In genomic region chr16:23508589-23509440, GRCh38 we compare ENCODE assay signal across 6 cellular contexts. TPM values are rescaled to one million over a fixed set of nuclear protein-coding genes. Genes with fewer than 3 reads are reported as not detected.
DNase-seq lines count a peak whose midpoint lies in the region; ATAC-seq and TF ChIP-seq lines count a peak whose summit lies in the region.

No MANE protein-coding gene starts in this region.

- TF ChIP-seq EP300 in gastroesophageal sphincter (IDR thresholded peaks at IDR 0.05), result no peak

- no peak overlapping the region for H3K27ac ChIP-seq in PC-9
- H3K27ac ChIP-seq in gastroesophageal sphincter, result peak overlapping the region in 3 of 4 donors; percentile 67 to 92 (median 89)
- H3K27ac ChIP-seq in thymus (ENCODE audit: low read depth), result peak overlapping the region; percentile 61

- H3K36me3 ChIP-seq in PC-9 (ENCODE audit: low read depth) (no peaks in the 10 kb centered on the region), gastroesophageal sphincter (no peaks in the 10 kb centered on the region), thymus (ENCODE audit: control insufficient read depth, insufficient read depth) (no peaks in the 10 kb centered on the region)

- H3K4me1 ChIP-seq in PC-9 (replicated peaks; ENCODE audit: insufficient read depth) (peaks cover 29% of the 10 kb centered on the region), gastroesophageal sphincter (peaks cover 0 to 64% (median 23%) of the 10 kb centered on the region in 3 donors), thymus (ENCODE audit: control insufficient read depth, insufficient read depth, low read length) (peaks cover 11% of the 10 kb centered on the region)

- peaks cover 52% of the 10 kb centered on the region for H3K79me2 ChIP-seq in PC-9 (ENCODE audit: low read depth)

- H4K20me1 ChIP-seq in PC-9 (ENCODE audit: insufficient read depth), result peaks cover 33% of the 10 kb centered on the region

- H3K9me3 ChIP-seq in PC-9 (ENCODE audit: insufficient read depth, low read depth), result no peaks in the 10 kb centered on the region
- H3K9me3 ChIP-seq in gastroesophageal sphincter, result no peaks in the 10 kb centered on the region
- no peaks in the 10 kb centered on the region for H3K9me3 ChIP-seq in thymus (ENCODE audit: control insufficient read depth)

- no peak for TF ChIP-seq POLR2A in gastroesophageal sphincter (IDR thresholded peaks at IDR 0.05)

- 10 to 15% methylated on average over 18 to 19 of the region's 28 CpGs for WGBS in gastroesophageal sphincter (ENCODE audit: low coverage in 1 of 2), 2 donors
- WGBS in thymus, result 62% methylated on average over 28 of the region's 28 CpGs

- peak overlapping the region; percentile 98 for H3K4me2 ChIP-seq in PC-9

- BruUV-seq in PC-9 (replicated peaks; lab: Mats Ljungman, UMichigan), result no TSS peak

- CTCF ChIA-PET in PC-9 (lab: Charles Lee), result interaction anchor here (0.6 to 0.8 kb wide), 2 partner anchors 11 to 73 kb away, joined by 3 to 4 read pairs; no protein-coding TSS in a partner anchor

- TF ChIP-seq CTCF in PC-9 (conservative IDR thresholded peaks at IDR 0.05), result no peak
- TF ChIP-seq CTCF in gastroesophageal sphincter (IDR thresholded peaks at IDR 0.05), result no peak

- DNase-seq in COLO668 (lab: John Stamatoyannopoulos, UW; ENCODE audit: unreplicated experiment) (peak; percentile 19), PC-9 (no peak), NCI-H2081 (lab: John Stamatoyannopoulos, UW) (no peak), left lobe of liver (ENCODE audit: low spot score) (no peak)

- peak overlapping the region; percentile 69 for H3K4me3 ChIP-seq in PC-9
- peak overlapping the region; percentile 68 to 90 for H3K4me3 ChIP-seq in gastroesophageal sphincter
- H3K4me3 ChIP-seq in thymus (ENCODE audit: low read length), result peak overlapping the region; percentile 81

- H3F3A ChIP-seq in PC-9 (ENCODE audit: insufficient read depth, low read depth), result peaks cover 47% of the 10 kb centered on the region

- H3K9me2 ChIP-seq in PC-9 (ENCODE audit: insufficient read depth), result no peaks in the 10 kb centered on the region

- 0 out of 2 replicates have a peak overlapping the region, but pooled peaks have one; percentile 44 for H2AFZ ChIP-seq in PC-9

- H3K27me3 ChIP-seq in PC-9 (ENCODE audit: insufficient read depth, low read depth) (no peaks in the 10 kb centered on the region), gastroesophageal sphincter (no peaks in the 10 kb centered on the region), thymus (ENCODE audit: control insufficient read depth, insufficient read depth) (no peaks in the 10 kb centered on the region)

- ATAC-seq in gastroesophageal sphincter (no peak), left lobe of liver (no peak)

- POLR2A ChIA-PET in PC-9 (lab: Charles Lee; ENCODE audit: unreplicated experiment), result interaction anchor here (0.7 kb wide), 1 partner anchor 12 kb away, joined by 4 read pairs; no protein-coding TSS in a partner anchor

- intact Hi-C loops in PC-9 (cut with micrococcal nuclease; ENCODE audit: unreplicated experiment), result loop anchor here (5.0 kb wide), 1 partner anchor 57 kb away; the partner anchor contains the start of gene COG7

RNA-seq across cellular contexts. Expression of gene GGA2, which starts 1.5 kb away (rescaled TPM):
- total RNA-seq in PC-9 (2021), result 68.5 and 85.1 TPM in 2 replicates
- 10 to 100 TPM; 36.5 to 50.5 (median 41.5) TPM for total RNA-seq in gastroesophageal sphincter
- polyA plus RNA-seq in thymus, result 42.4 TPM
- 30.2 TPM for total RNA-seq in left lobe of liver

RNA-seq across cellular contexts. Expression of gene EARS2, which starts 48.3 kb away (rescaled TPM):
- total RNA-seq in PC-9 (2021), result 34.9 and 43.3 TPM in 2 replicates
- 10 to 100 TPM in 3 of 4 donors, 1 to 10 TPM in 1; 9.5 to 28.5 (median 18.8) TPM for total RNA-seq in gastroesophageal sphincter
- polyA plus RNA-seq in thymus, result 11.5 TPM
- 15.9 TPM for total RNA-seq in left lobe of liver

RNA-seq across cellular contexts. Expression of gene UBFD1, which starts 48.7 kb away (rescaled TPM):
- 95.8 and 98.2 TPM in 2 replicates for total RNA-seq in PC-9 (2021)
- total RNA-seq in gastroesophageal sphincter, result 10 to 100 TPM; 54.5 to 81.3 (median 66.2) TPM
- 14.4 TPM for polyA plus RNA-seq in thymus
- 32.9 TPM for total RNA-seq in left lobe of liver

RNA-seq across cellular contexts. Expression of gene COG7, which starts 55.8 kb away (rescaled TPM):
- total RNA-seq in PC-9 (2021), result 38.3 and 40.7 TPM in 2 replicates
- total RNA-seq in gastroesophageal sphincter, result 10 to 100 TPM in 3 of 4 donors, 1 to 10 TPM in 1; 6.9 to 18.6 (median 16.0) TPM
- 28.0 TPM for polyA plus RNA-seq in thymus
- 6.8 TPM for total RNA-seq in left lobe of liver
